20 cellular contexts compared by ENCODE assay signal in the genomic region with DNA sequence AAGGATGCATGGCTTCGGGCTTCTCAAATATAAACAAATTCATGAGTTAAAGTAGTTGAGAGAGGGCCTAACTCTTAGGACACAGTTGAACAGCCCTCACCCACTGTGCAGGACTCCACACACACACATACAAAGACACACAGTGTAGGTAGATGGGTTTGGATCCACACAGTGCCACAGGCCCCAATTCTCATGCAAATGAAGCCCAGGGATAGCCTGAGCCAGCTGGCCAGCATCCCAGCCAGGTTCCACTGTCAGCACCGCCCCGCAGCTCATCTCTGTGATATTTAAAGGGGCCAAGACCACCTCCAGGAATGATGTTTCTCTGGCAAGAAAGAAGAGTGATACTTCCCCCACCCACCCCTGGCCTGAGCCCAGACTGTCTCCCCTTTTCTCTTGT. TPM values are rescaled to one million over a fixed set of nuclear protein-coding genes. Genes with fewer than 3 reads are reported as not detected.
DNase-seq lines count a peak whose midpoint lies in the region; ATAC-seq, FAIRE-seq and TF ChIP-seq lines count a peak whose summit lies in the region.
"Had no signal": no experiment of that assay in that cellular context is flagged by ENCODE, and none has a peak within 500 bp of the region (broad histone marks: within the 10 kb centered on the region; RNA-seq: fewer than 3 reads in every experiment).

No MANE protein-coding gene starts in this region.

- POLR2A ChIA-PET in WTC11 (lab: Charles Lee) = interaction anchor here (0.6 kb wide), 1 partner anchor 173 kb away, joined by 5 read pairs; no protein-coding TSS in a partner anchor

- no peaks in the 10 kb centered on the region for H3K9me3 ChIP-seq in mucosa of descending colon
- H3K9me3 ChIP-seq: ascending aorta, MG63, thyroid gland had no signal

- H3K27me3 Mint-ChIP-seq in WTC11 (ENCODE audit: low read depth) (peaks cover 22% of the 10 kb centered on the region), nephron progenitor cell (ENCODE audit: low read depth, poor library complexity) (no peaks in the 10 kb centered on the region)

- H3K9me3 Mint-ChIP-seq in WTC11 (no peaks in the 10 kb centered on the region), nephron progenitor cell (no peaks in the 10 kb centered on the region)

- H3K27me3 ChIP-seq in H7 (ENCODE audit: control insufficient read depth, insufficient read depth, low read length) = no peaks in the 10 kb centered on the region
- H3K27me3 ChIP-seq: ascending aorta, MG63, thyroid gland had no signal

- H3K4me1 Mint-ChIP-seq in WTC11 (peaks cover 26% of the 10 kb centered on the region), nephron progenitor cell (peaks cover 12% of the 10 kb centered on the region)

- intact Hi-C loops in mucosa of descending colon (cut with DNase I, micrococcal nuclease) = no loop called here

- peak; percentile 90 for ATAC-seq in WTC11
- ATAC-seq in mucosa of descending colon = peak; percentile 17
- ATAC-seq in GM21367 (IDR thresholded peaks at IDR 0.05; ENCODE audit: unreplicated experiment) = no peak

- H3K36me3 Mint-ChIP-seq in WTC11 = no peaks in the 10 kb centered on the region
- H3K36me3 Mint-ChIP-seq in nephron progenitor cell (ENCODE audit: low read depth) = no peaks in the 10 kb centered on the region

- DNase-seq in H7 (peak; percentile 87), NCI-H146 treated with DMSO at 0.1 percent for 48 hours (lab: John Stamatoyannopoulos, UW; ENCODE audit: unreplicated experiment) (peak; percentile 1), WTC11 (ENCODE audit: low spot score) (peak; percentile 67), mucosa of descending colon (no peak), nephron progenitor cell (no peak), RCC 7860 (ENCODE audit: low spot score) (no peak)
- DNase-seq: activated CD4-positive, CD25-positive, alpha-beta regulatory T cell treated with anti-CD3 and anti-CD28 coated beads, Interleukin-2, amount 50 U/mL, for 72 hours; activated gamma-delta T cell treated with Interleukin-2 at 50 U/mL for 16 hours; cortex of kidney; DMS53; erythroblast; islet precursor cell; MG63; NCI-H446 treated with DMSO at 0.1 percent for 48 hours; occipital lobe; stimulated activated CD4-positive, alpha-beta T cell treated with anti-CD3 and anti-CD28 coated beads, Interleukin-2, amount 100 ng/mL, for 48 hours; T-helper 1 cell; thyroid gland had no signal

- H3K4me1 ChIP-seq in mucosa of descending colon (ENCODE audit: low read depth) = no peaks in the 10 kb centered on the region
- H3K4me1 ChIP-seq: ascending aorta, thyroid gland had no signal

- H3K36me3 ChIP-seq in H7 (replicated peaks; ENCODE audit: control insufficient read depth, insufficient read depth, low read length) (no peaks in the 10 kb centered on the region), mucosa of descending colon (ENCODE audit: low read depth) (no peaks in the 10 kb centered on the region)
- H3K36me3 ChIP-seq: MG63 had no signal

- H3K4me3 Mint-ChIP-seq in WTC11 = peak overlapping the region; percentile 26; the same call in 1 of the 2 replicates
- no peak overlapping the region for H3K4me3 Mint-ChIP-seq in nephron progenitor cell

- no peak for FAIRE-seq in RCC 7860 (lab: Jason Lieb, UNC)

- no peak overlapping the region for H3K4me3 ChIP-seq in H7 (ENCODE audit: insufficient read depth, low read depth, low read length)
- no peak overlapping the region for H3K4me3 ChIP-seq in mucosa of descending colon
- H3K4me3 ChIP-seq: ascending aorta, MG63, thyroid gland had no signal

- H3K27ac Mint-ChIP-seq in WTC11 = no peak overlapping the region
- no peak overlapping the region for H3K27ac Mint-ChIP-seq in nephron progenitor cell

- CTCF ChIA-PET in WTC11 (lab: Charles Lee) = interaction anchor here (1.0 to 2.6 kb wide), 13 partner anchors 12 to 513 kb away, joined by 3 to 32 read pairs (median 4); a partner anchor contains a TSS

- TF ChIP-seq CTCF in WTC11 (IDR thresholded peaks at IDR 0.05) = no peak
- no peak for TF ChIP-seq CTCF in mucosa of descending colon (IDR thresholded peaks at IDR 0.05)
- TF ChIP-seq CTCF in nephron progenitor cell (IDR thresholded peaks at IDR 0.05) = no peak

TF ChIP-seq in WTC11, 78 proteins besides CTCF, POLR2A, EP300 and RAD21:
- TF ChIP-seq FOXK1 (CRISPR knock-in tag; IDR thresholded peaks at IDR 0.05) (peak; percentile 33; the same call in 1 of the 2 replicates), SP1 (CRISPR knock-in tag; conservative IDR thresholded peaks at IDR 0.05) (0 out of 2 replicates have a peak, but pooled peaks have one; percentile 29), ZNF423 (CRISPR knock-in tag; IDR thresholded peaks at IDR 0.05) (0 out of 2 replicates have a peak, but pooled peaks have one; percentile 24)
- TF ChIP-seq, protein P1, sequence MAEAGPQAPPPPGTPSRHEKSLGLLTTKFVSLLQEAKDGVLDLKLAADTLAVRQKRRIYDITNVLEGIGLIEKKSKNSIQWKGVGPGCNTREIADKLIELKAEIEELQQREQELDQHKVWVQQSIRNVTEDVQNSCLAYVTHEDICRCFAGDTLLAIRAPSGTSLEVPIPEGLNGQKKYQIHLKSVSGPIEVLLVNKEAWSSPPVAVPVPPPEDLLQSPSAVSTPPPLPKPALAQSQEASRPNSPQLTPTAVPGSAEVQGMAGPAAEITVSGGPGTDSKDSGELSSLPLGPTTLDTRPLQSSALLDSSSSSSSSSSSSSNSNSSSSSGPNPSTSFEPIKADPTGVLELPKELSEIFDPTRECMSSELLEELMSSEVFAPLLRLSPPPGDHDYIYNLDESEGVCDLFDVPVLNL (CRISPR knock-in tag; IDR thresholded peaks at IDR 0.05; ENCODE audit: borderline replicate concordance, low read depth) = no peak

RNA-seq across cellular contexts. Expression of a gene that starts 11.7 kb away (rescaled TPM):
- 3.9 and 5.8 TPM in 2 replicates for total RNA-seq in H7 (2014; rRNA removed; shearing (Covaris generic))
- total RNA-seq in WTC11 (2021) (10.4 to 14.3 TPM (median 12.1 TPM) in 3 replicates), mucosa of descending colon (10 to 100 TPM; 26.6 to 47.8 (median 35.6) TPM)

RNA-seq across cellular contexts. Expression of a gene that starts 30.7 kb away (rescaled TPM):
- total RNA-seq in H7 (2014; rRNA removed; shearing (Covaris generic)) = 16.0 and 24.1 TPM in 2 replicates
- total RNA-seq in WTC11 (2021) = 14.4 to 18.3 TPM (median 16.8 TPM) in 3 replicates
- total RNA-seq in mucosa of descending colon = 10 to 100 TPM; 26.0 to 52.0 (median 28.8) TPM

Comparison
In these comparisons a context has a peak if more than half of its experiments do, and no peak if none do; other contexts are left out.
1. DNase-seq: peak in H7 (single experiment), NCI-H146 treated with DMSO at 0.1 percent for 48 hours (single experiment) and WTC11 (single experiment); none in mucosa of descending colon (0 of 3), nephron progenitor cell (single experiment) and RCC 7860 (single experiment).